Comparison of ENCODE assay signal across 1 cellular context in genomic region chr7:73830872-73831655, GRCh38.
TF ChIP-seq lines count a peak whose summit lies in the region.

CLDN4 (plus strand) TSS chr7:73830996; CDS start chr7:73831202, 206 bp downstream.

TF ChIP-seq in HepG2, 621 proteins besides CTCF, POLR2A, EP300 and RAD21 (continued from another document):
- TF ChIP-seq ZNF407 (CRISPR knock-in tag; IDR thresholded peaks at IDR 0.05; ENCODE audit: not compliant biosample characterization) (no peak), ZNF207 (IDR thresholded peaks at IDR 0.05; ENCODE audit: borderline replicate concordance) (no peak), ZNF773 (CRISPR knock-in tag; IDR thresholded peaks at IDR 0.05; ENCODE audit: borderline replicate concordance) (no peak), ZNF746 (CRISPR knock-in tag; IDR thresholded peaks at IDR 0.05) (no peak), KDM1A (CRISPR knock-in tag; IDR thresholded peaks at IDR 0.05) (no peak), ZSCAN21 (CRISPR knock-in tag; IDR thresholded peaks at IDR 0.05; ENCODE audit: borderline replicate concordance) (peak; percentile 53), HMG20A (CRISPR knock-in tag; IDR thresholded peaks at IDR 0.05; ENCODE audit: borderline replicate concordance) (no peak), SNAPC5 (CRISPR knock-in tag; IDR thresholded peaks at IDR 0.05; ENCODE audit: borderline replicate concordance) (no peak), ZNF788 (CRISPR knock-in tag; IDR thresholded peaks at IDR 0.05; ENCODE audit: borderline replicate concordance) (0 out of 2 replicates have a peak, but pooled peaks have one; percentile 33)
- TF ChIP-seq, protein P1, sequence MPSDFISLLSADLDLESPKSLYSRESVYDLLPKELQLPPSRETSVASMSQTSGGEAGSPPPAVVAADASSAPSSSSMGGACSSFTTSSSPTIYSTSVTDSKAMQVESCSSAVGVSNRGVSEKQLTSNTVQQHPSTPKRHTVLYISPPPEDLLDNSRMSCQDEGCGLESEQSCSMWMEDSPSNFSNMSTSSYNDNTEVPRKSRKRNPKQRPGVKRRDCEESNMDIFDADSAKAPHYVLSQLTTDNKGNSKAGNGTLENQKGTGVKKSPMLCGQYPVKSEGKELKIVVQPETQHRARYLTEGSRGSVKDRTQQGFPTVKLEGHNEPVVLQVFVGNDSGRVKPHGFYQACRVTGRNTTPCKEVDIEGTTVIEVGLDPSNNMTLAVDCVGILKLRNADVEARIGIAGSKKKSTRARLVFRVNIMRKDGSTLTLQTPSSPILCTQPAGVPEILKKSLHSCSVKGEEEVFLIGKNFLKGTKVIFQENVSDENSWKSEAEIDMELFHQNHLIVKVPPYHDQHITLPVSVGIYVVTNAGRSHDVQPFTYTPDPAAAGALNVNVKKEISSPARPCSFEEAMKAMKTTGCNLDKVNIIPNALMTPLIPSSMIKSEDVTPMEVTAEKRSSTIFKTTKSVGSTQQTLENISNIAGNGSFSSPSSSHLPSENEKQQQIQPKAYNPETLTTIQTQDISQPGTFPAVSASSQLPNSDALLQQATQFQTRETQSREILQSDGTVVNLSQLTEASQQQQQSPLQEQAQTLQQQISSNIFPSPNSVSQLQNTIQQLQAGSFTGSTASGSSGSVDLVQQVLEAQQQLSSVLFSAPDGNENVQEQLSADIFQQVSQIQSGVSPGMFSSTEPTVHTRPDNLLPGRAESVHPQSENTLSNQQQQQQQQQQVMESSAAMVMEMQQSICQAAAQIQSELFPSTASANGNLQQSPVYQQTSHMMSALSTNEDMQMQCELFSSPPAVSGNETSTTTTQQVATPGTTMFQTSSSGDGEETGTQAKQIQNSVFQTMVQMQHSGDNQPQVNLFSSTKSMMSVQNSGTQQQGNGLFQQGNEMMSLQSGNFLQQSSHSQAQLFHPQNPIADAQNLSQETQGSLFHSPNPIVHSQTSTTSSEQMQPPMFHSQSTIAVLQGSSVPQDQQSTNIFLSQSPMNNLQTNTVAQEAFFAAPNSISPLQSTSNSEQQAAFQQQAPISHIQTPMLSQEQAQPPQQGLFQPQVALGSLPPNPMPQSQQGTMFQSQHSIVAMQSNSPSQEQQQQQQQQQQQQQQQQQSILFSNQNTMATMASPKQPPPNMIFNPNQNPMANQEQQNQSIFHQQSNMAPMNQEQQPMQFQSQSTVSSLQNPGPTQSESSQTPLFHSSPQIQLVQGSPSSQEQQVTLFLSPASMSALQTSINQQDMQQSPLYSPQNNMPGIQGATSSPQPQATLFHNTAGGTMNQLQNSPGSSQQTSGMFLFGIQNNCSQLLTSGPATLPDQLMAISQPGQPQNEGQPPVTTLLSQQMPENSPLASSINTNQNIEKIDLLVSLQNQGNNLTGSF (CRISPR knock-in tag; IDR thresholded peaks at IDR 0.05), result no peak
